In genomic region chr10:95295031-95295755, GRCh38 we compare ENCODE assay signal across 9 cellular contexts. TPM values are rescaled to one million over a fixed set of nuclear protein-coding genes. Genes with fewer than 3 reads are reported as not detected.
DNase-seq lines count a peak whose midpoint lies in the region; ATAC-seq and TF ChIP-seq lines count a peak whose summit lies in the region.
"Had no signal": no experiment of that assay in that cellular context is flagged by ENCODE, and none has a peak within 500 bp of the region (broad histone marks: within the 10 kb centered on the region; RNA-seq: fewer than 3 reads in every experiment).

No MANE protein-coding gene starts in this region.

- peak; percentile 71 for DNase-seq in activated CD4-positive, alpha-beta T cell treated with anti-CD3 and anti-CD28 coated beads for 36 hours
- no peak for DNase-seq in activated CD4-positive, alpha-beta T cell treated with anti-CD3 and anti-CD28 coated beads for 1 hour
- DNase-seq in HFFc6, result peak; percentile 26
- DNase-seq in NAMALWA (ENCODE audit: low spot score), result peak; percentile 95
- DNase-seq in WTC11 (ENCODE audit: low spot score), result peak; percentile 71
- peak; percentile 33 for DNase-seq in esophagus squamous epithelium (lab: John Stamatoyannopoulos, UW)
- DNase-seq in omental fat pad (ENCODE audit: low spot score), result no peak
- no peak for DNase-seq in SK-N-SH
- DNase-seq: DND-41 had no signal

- no peak overlapping the region for H3K27ac Mint-ChIP-seq in activated CD4-positive, alpha-beta T cell treated with anti-CD3 and anti-CD28 coated beads for 36 hours
- H3K27ac Mint-ChIP-seq in HFFc6 (peak overlapping the region; percentile 48), WTC11 (peak overlapping the region; percentile 28)

- no peaks in the 10 kb centered on the region for H3K9me3 Mint-ChIP-seq in activated CD4-positive, alpha-beta T cell treated with anti-CD3 and anti-CD28 coated beads for 36 hours (ENCODE audit: low read depth)
- H3K9me3 Mint-ChIP-seq in HFFc6 (no peaks in the 10 kb centered on the region), WTC11 (no peaks in the 10 kb centered on the region)

- peaks cover 28% of the 10 kb centered on the region for H3K27me3 Mint-ChIP-seq in activated CD4-positive, alpha-beta T cell treated with anti-CD3 and anti-CD28 coated beads for 36 hours
- peaks cover 1% of the 10 kb centered on the region; the same call in 1 of the 2 replicates for H3K27me3 Mint-ChIP-seq in HFFc6 (ENCODE audit: insufficient read depth)
- H3K27me3 Mint-ChIP-seq in WTC11 (ENCODE audit: low read depth), result peaks cover 55% of the 10 kb centered on the region

- peak in 1 of 4 donors; percentile 44 for TF ChIP-seq POLR2A in esophagus squamous epithelium (IDR thresholded peaks at IDR 0.05)

- TF ChIP-seq EP300 in SK-N-SH (IDR thresholded peaks at IDR 0.05; ENCODE audit: borderline replicate concordance in 1 of 2, low read depth in 1 of 2, low read length in 1 of 2), result no peak

- no peaks in the 10 kb centered on the region for H3K9me3 ChIP-seq in esophagus squamous epithelium
- no peaks in the 10 kb centered on the region for H3K9me3 ChIP-seq in SK-N-SH

- no peaks in the 10 kb centered on the region for H3K9me2 ChIP-seq in SK-N-SH

- 7 to 9% methylated on average over 18 to 37 of the region's 39 CpGs for WGBS in esophagus squamous epithelium, 2 donors
- 93% methylated on average over 39 of the region's 39 CpGs for WGBS in SK-N-SH (ENCODE audit: low lambda C conversion rate)

- no peak overlapping the region for H3K9ac ChIP-seq in SK-N-SH

- no peaks in the 10 kb centered on the region for H3K36me3 Mint-ChIP-seq in activated CD4-positive, alpha-beta T cell treated with anti-CD3 and anti-CD28 coated beads for 36 hours (ENCODE audit: low read depth)
- H3K36me3 Mint-ChIP-seq in HFFc6 (ENCODE audit: low read depth) (no peaks in the 10 kb centered on the region), WTC11 (no peaks in the 10 kb centered on the region)

- peaks cover 13% of the 10 kb centered on the region for H3K4me1 Mint-ChIP-seq in activated CD4-positive, alpha-beta T cell treated with anti-CD3 and anti-CD28 coated beads for 36 hours
- H3K4me1 Mint-ChIP-seq in HFFc6 (ENCODE audit: low read depth) (peaks cover 23% of the 10 kb centered on the region), WTC11 (peaks cover 37% of the 10 kb centered on the region)

- H3K27me3 ChIP-seq in esophagus squamous epithelium (peaks cover 0 to 6% (median 0%) of the 10 kb centered on the region in 4 donors), SK-N-SH (ENCODE audit: insufficient read depth) (no peaks in the 10 kb centered on the region)

- no peaks in the 10 kb centered on the region for H3F3A ChIP-seq in SK-N-SH (replicated peaks; ENCODE audit: insufficient read depth)

- no peaks in the 10 kb centered on the region for H3K36me3 ChIP-seq in esophagus squamous epithelium
- no peaks in the 10 kb centered on the region for H3K36me3 ChIP-seq in SK-N-SH (replicated peaks in 1 of 2; ENCODE audit: control insufficient read depth in 1 of 2, insufficient read depth in 2 of 2, low read length in 1 of 2)

- no peaks in the 10 kb centered on the region for H4K20me1 ChIP-seq in SK-N-SH (ENCODE audit: insufficient read depth)

- ATAC-seq in activated CD4-positive, alpha-beta T cell treated with anti-CD3 and anti-CD28 coated beads for 36 hours, result peak; percentile 70
- ATAC-seq in WTC11 (peak; percentile 51), omental fat pad (ENCODE audit: low FRiP score) (peak; percentile 45)

- H2AFZ ChIP-seq in SK-N-SH (ENCODE audit: low read depth), result no peak overlapping the region

- CTCF ChIA-PET in activated CD4-positive, alpha-beta T cell treated with anti-CD3 and anti-CD28 coated beads for 36 hours (lab: Charles Lee), result interaction anchor here (0.5 to 2.3 kb wide), 4 partner anchors 18 to 129 kb away, joined by 3 to 12 read pairs (median 4); no protein-coding TSS in a partner anchor
- CTCF ChIA-PET in WTC11 (lab: Charles Lee) (interaction anchor here (0.6 to 1.6 kb wide), 10 partner anchors 9 to 398 kb away, joined by 3 to 9 read pairs (median 3); partner anchors contain the start of gene TCTN3), SK-N-SH (lab: Yijun Ruan, JAX) (interaction anchor here (0.6 kb wide), 1 partner anchor 68 kb away, joined by 3 read pairs; no protein-coding TSS in a partner anchor)

- no peak for TF ChIP-seq RAD21 in SK-N-SH (IDR thresholded peaks at IDR 0.05; ENCODE audit: low read length)

- peaks cover 5% of the 10 kb centered on the region; the same call in 1 of the 2 replicates for H3K79me2 ChIP-seq in SK-N-SH (ENCODE audit: insufficient read depth)

- intact Hi-C loops in activated CD4-positive, alpha-beta T cell treated with anti-CD3 and anti-CD28 coated beads for 36 hours (cut with DNase I, micrococcal nuclease), result no loop called here
- intact Hi-C loops in esophagus squamous epithelium (cut with DNase I), result no loop called here

- POLR2A ChIA-PET in activated CD4-positive, alpha-beta T cell treated with anti-CD3 and anti-CD28 coated beads for 36 hours (lab: Charles Lee), result no interaction called here
- POLR2A ChIA-PET in WTC11 (lab: Charles Lee) (interaction anchor here (0.5 to 0.8 kb wide), 2 partner anchors 16 to 20 kb away, joined by 3 read pairs; no protein-coding TSS in a partner anchor), SK-N-SH (lab: Yijun Ruan, JAX) (no interaction called here)

- H3K4me2 ChIP-seq in SK-N-SH, result no peak overlapping the region

- H3K4me1 ChIP-seq in esophagus squamous epithelium (peaks cover 0 to 27% (median 17%) of the 10 kb centered on the region in 3 donors), SK-N-SH (ENCODE audit: control insufficient read depth in 1 of 2, insufficient read depth in 2 of 2, low read depth in 1 of 2, low read length in 1 of 2) (no peaks in the 10 kb centered on the region; a peak in 1 of 4 replicates)

- H3K4me3 ChIP-seq in esophagus squamous epithelium (peak overlapping the region; percentile 27 to 62 (median 40)), SK-N-SH (ENCODE audit: low read depth in 2 of 2, low read length in 1 of 2) (no peak overlapping the region)

- peak overlapping the region; percentile 43 for H3K4me3 Mint-ChIP-seq in activated CD4-positive, alpha-beta T cell treated with anti-CD3 and anti-CD28 coated beads for 36 hours
- H3K4me3 Mint-ChIP-seq in HFFc6 (peak overlapping the region; percentile 78), WTC11 (peak overlapping the region; percentile 50)

- H3K27ac ChIP-seq in esophagus squamous epithelium (peak overlapping the region; percentile 66 to 87 (median 82)), SK-N-SH (ENCODE audit: low read depth in 2 of 2, low read length in 1 of 2) (no peak overlapping the region)

- TF ChIP-seq CTCF in HFFc6 (IDR thresholded peaks at IDR 0.05) (no peak), WTC11 (IDR thresholded peaks at IDR 0.05) (no peak), esophagus squamous epithelium (IDR thresholded peaks at IDR 0.05) (no peak), omental fat pad (IDR thresholded peaks at IDR 0.05) (no peak), SK-N-SH (IDR thresholded peaks at IDR 0.05) (no peak)

TF ChIP-seq in WTC11, 78 proteins besides CTCF, POLR2A, EP300 and RAD21 (continues in another document):
- TF ChIP-seq ZNF671 (CRISPR knock-in tag; IDR thresholded peaks at IDR 0.05), result no peak
- TF ChIP-seq, protein P1, sequence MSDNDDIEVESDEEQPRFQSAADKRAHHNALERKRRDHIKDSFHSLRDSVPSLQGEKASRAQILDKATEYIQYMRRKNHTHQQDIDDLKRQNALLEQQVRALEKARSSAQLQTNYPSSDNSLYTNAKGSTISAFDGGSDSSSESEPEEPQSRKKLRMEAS (CRISPR knock-in tag; IDR thresholded peaks at IDR 0.05), result peak; percentile 26; the same call in 1 of the 2 replicates
- TF ChIP-seq JUN (CRISPR knock-in tag; IDR thresholded peaks at IDR 0.05), result no peak

TF ChIP-seq in SK-N-SH, 30 proteins besides CTCF, POLR2A, EP300 and RAD21 (continues in another document):
- TF ChIP-seq POLR2AphosphoS5 (IDR thresholded peaks at IDR 0.05; ENCODE audit: low read depth, low read length) (no peak), GATA2 (CRISPR knock-in tag; IDR thresholded peaks at IDR 0.05) (no peak), FOXJ3 (CRISPR knock-in tag; IDR thresholded peaks at IDR 0.05) (no peak), PBX3 (IDR thresholded peaks at IDR 0.05) (no peak), CHD2 (IDR thresholded peaks at IDR 0.05; ENCODE audit: low read length, partially characterized antibody) (no peak), TCF12 (IDR thresholded peaks at IDR 0.05) (no peak), TAF1 (IDR thresholded peaks at IDR 0.05; ENCODE audit: borderline replicate concordance, low read depth, low read length) (no peak), ELF1 (IDR thresholded peaks at IDR 0.05) (no peak), EZH2phosphoT487 (IDR thresholded peaks at IDR 0.05; ENCODE audit: borderline replicate concordance, low read depth) (no peak), NFIC (IDR thresholded peaks at IDR 0.05; ENCODE audit: borderline replicate concordance) (no peak)
- TF ChIP-seq, protein P2, sequence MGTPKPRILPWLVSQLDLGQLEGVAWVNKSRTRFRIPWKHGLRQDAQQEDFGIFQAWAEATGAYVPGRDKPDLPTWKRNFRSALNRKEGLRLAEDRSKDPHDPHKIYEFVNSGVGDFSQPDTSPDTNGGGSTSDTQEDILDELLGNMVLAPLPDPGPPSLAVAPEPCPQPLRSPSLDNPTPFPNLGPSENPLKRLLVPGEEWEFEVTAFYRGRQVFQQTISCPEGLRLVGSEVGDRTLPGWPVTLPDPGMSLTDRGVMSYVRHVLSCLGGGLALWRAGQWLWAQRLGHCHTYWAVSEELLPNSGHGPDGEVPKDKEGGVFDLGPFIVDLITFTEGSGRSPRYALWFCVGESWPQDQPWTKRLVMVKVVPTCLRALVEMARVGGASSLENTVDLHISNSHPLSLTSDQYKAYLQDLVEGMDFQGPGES (IDR thresholded peaks at IDR 0.05; ENCODE audit: low read depth, low read length), result no peak

RNA-seq across cellular contexts. Expression of gene PDLIM1, which starts 4.4 kb away (rescaled TPM):
- total RNA-seq in activated CD4-positive, alpha-beta T cell treated with anti-CD3 and anti-CD28 coated beads for 36 hours, result under 1 TPM; 0.34 to 0.53 TPM
- total RNA-seq in HFFc6 (2021; fragmentation: NEBNext Ultra II Directional; extraction: Animal tissue kit (Norgen Biotek cat#: 25700)), result 100 to 1,000 TPM; 131 to 163 (median 154) TPM
- total RNA-seq in WTC11 (2021), result 223 to 226 TPM (median 226 TPM) in 3 replicates
- total RNA-seq in esophagus squamous epithelium, result 100 to 1,000 TPM in 1 of 4 donors, 10 to 100 TPM in 3; 59.5 to 142 (median 79.2) TPM
- 100 to 1,000 TPM in 2 of 4 donors, 10 to 100 TPM in 2; 85.6 to 175 (median 122) TPM for total RNA-seq in omental fat pad
- polyA plus RNA-seq in SK-N-SH (2012; rRNA removed), result 74.4 and 97.2 TPM in 2 replicates
- 89.3 and 96.8 TPM in 2 replicates for polyA plus RNA-seq in SK-N-SH (2012; cell fraction: cytosol; rRNA removed)
- polyA plus RNA-seq in SK-N-SH (2012; cell fraction: nucleus; rRNA removed), result 68.2 and 70.4 TPM in 2 replicates

Comparison
In these comparisons a context has a peak if more than half of its experiments do, and no peak if none do; other contexts are left out.
1. DNase-seq: peak in activated CD4-positive, alpha-beta T cell treated with anti-CD3 and anti-CD28 coated beads for 36 hours (single experiment), HFFc6 (single experiment), NAMALWA (single experiment), WTC11 (single experiment) and esophagus squamous epithelium (single experiment); none in activated CD4-positive, alpha-beta T cell treated with anti-CD3 and anti-CD28 coated beads for 1 hour (single experiment), omental fat pad (single experiment) and SK-N-SH (single experiment).
2. H3K27ac ChIP-seq: peak in esophagus squamous epithelium (4 of 4); none in SK-N-SH (0 of 2).
3. H3K4me3 ChIP-seq: peak in esophagus squamous epithelium (4 of 4); none in SK-N-SH (0 of 2).
4. RNA of gene PDLIM1, which starts 4.4 kb away (total RNA-seq): 223 to 226 TPM in WTC11, 131 to 163 TPM in HFFc6, 85.6 to 175 TPM in omental fat pad and 59.5 to 142 TPM in esophagus squamous epithelium; 0.34 to 0.53 TPM in activated CD4-positive, alpha-beta T cell treated with anti-CD3 and anti-CD28 coated beads for 36 hours; every median in the first group is over 10 times any median in the second.
5. Peak in every context shown above with its lines, with median percentiles within 50 percentile points of each other: ATAC-seq and H3K4me3 Mint-ChIP-seq.